ENCODE assay signal across 9 cellular contexts in the genomic region with DNA sequence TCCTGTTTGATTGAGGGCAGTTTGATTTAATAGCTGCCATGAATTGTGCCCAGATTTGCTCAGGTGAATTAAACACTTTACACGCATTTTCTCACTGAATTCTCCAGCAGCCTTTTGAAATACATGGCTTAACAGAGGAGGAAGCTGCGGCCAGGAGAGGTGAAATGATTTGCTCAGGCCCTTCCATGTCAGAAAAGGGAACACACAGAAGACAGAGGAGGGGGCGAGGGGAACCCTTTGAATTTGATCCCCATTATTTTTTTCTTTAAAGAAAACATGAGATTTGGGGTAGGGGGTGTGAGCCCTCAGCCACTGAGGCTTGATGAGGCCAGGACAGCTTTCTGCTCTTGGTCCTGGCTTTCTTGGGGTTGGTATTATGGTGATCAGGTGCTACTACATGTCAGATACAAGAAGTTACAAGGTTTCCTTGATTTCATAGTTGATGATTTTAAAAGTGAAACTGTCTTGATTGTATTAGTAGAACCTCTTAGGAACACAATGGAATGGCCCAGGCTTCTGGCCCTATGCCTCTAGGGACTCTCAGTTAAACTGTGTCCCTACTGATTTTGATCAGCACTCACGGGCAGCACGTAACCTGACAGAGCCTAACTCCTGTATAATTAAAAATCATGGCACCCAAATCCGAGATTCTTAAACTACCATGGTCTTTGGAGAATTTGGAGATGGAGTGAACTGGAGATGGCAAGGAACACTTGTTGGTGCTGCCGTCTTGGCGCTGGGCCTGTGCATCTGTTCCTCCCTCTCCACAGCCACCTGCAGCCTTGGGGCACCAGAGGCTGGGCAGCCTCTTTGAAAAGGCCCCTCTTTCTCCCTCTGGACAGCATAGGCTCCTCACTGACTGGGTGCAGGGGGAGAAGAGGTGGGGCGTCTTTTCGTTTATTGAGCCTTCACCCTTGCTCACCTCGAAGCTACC.
A peak's percentile ranks its signal among the peaks of the same experiment; 100 is the strongest.
DNase-seq lines count a peak whose midpoint lies in the region; ATAC-seq and TF ChIP-seq lines count a peak whose summit lies in the region.
"Had no signal": no experiment of that assay in that cellular context is flagged by ENCODE, and none has a peak within 500 bp of the region (broad histone marks: within the 10 kb centered on the region; RNA-seq: fewer than 3 reads in every experiment).

No MANE protein-coding gene starts in this region.

- no peaks in the 10 kb centered on the region for H3K36me3 ChIP-seq in ovary

- H3K4me3 ChIP-seq in ovary (no peak overlapping the region), lower leg skin (ENCODE audit: low read depth, poor library complexity, severe bottlenecking) (no peak overlapping the region)

- TF ChIP-seq EP300 in ovary (IDR thresholded peaks at IDR 0.05), result no peak

- intact Hi-C loops in ovary (cut with DNase I), result loop anchor here in 2 of 4 donors (5.0 to 10.0 kb wide), 2 partner anchors 46 to 99 kb away; no protein-coding TSS in a partner anchor
- intact Hi-C loops in lower leg skin (cut with DNase I; ENCODE audit: low total_unique reads), result no loop called here

- WGBS in ovary, 3 donors, result 86 to 90% (median 90%) methylated on average over 11 of the region's 11 CpGs
- 82 to 83% methylated on average over 11 of the region's 11 CpGs for WGBS in lower leg skin, 2 donors

- peaks cover 5% of the 10 kb centered on the region for H3K4me1 ChIP-seq in ovary (ENCODE audit: insufficient read depth)

- H3K27ac ChIP-seq in ovary, result peak overlapping the region; percentile 40 to 65

- peak; percentile 41 for ATAC-seq in GM18873 (IDR thresholded peaks at IDR 0.05; ENCODE audit: low FRiP score, unreplicated experiment)
- ATAC-seq in HG02798 (IDR thresholded peaks at IDR 0.05; ENCODE audit: poor library complexity, unreplicated experiment), result peak; percentile 39

- TF ChIP-seq CTCF in ovary (IDR thresholded peaks at IDR 0.05) (no peak), lower leg skin (IDR thresholded peaks at IDR 0.05) (no peak)

- DNase-seq in SKM-1 treated with dmso at 0.1 percent for 144 hours (lab: John Stamatoyannopoulos, UW; ENCODE audit: unreplicated experiment) (peak; percentile 52), ovary (no peak), lower leg skin (ENCODE audit: low spot score in 2 of 2) (no peak), LoVo (ENCODE audit: low spot score) (no peak), NCI-H774 (lab: John Stamatoyannopoulos, UW) (no peak)
- DNase-seq in activated naive CD4-positive, alpha-beta T cell (lab: John Stamatoyannopoulos, UW), result no peak
- DNase-seq: activated effector memory CD4-positive, alpha-beta T cell treated with anti-CD3 and anti-CD28 coated beads, Interleukin-2, amount 50 U/mL, for 16 hours had no signal

- no peaks in the 10 kb centered on the region for H3K27me3 ChIP-seq in ovary

- no peaks in the 10 kb centered on the region for H3K9me3 ChIP-seq in ovary

- no peak for TF ChIP-seq POLR2A in ovary (IDR thresholded peaks at IDR 0.05)
- TF ChIP-seq POLR2A in lower leg skin (IDR thresholded peaks at IDR 0.05), result no peak
